1 cellular context compared by ENCODE assay signal in genomic region chr20:32052792-32053362, GRCh38.
A peak's percentile ranks its signal among the peaks of the same experiment; 100 is the strongest.
TF ChIP-seq lines count a peak whose summit lies in the region.

No MANE protein-coding gene starts in this region.

TF ChIP-seq in GM23338, 12 proteins besides CTCF, POLR2A, EP300 and RAD21 (continued from another document):
- TF ChIP-seq REST (IDR thresholded peaks at IDR 0.05; ENCODE audit: unreplicated experiment) (no peak), EZH2 (IDR thresholded peaks at IDR 0.05; ENCODE audit: low read depth, unreplicated experiment) (peak; percentile 2), JUNB (IDR thresholded peaks at IDR 0.05; ENCODE audit: unreplicated experiment) (no peak), STAT1 (IDR thresholded peaks at IDR 0.05; ENCODE audit: unreplicated experiment) (no peak), ZNF331 (CRISPR knock-in tag; IDR thresholded peaks at IDR 0.05; ENCODE audit: low read depth) (no peak), NANOG (IDR thresholded peaks at IDR 0.05; ENCODE audit: borderline replicate concordance) (no peak), ZNF114 (CRISPR knock-in tag; IDR thresholded peaks at IDR 0.05) (no peak)
TF ChIP-seq in GM23338: peak in this region for 2.
